14 cellular contexts compared by ENCODE assay signal in genomic region chr2:108193251-108193650, GRCh38.
DNase-seq lines count a peak whose midpoint lies in the region; ATAC-seq lines count a peak whose summit lies in the region.
"Had no signal": no experiment of that assay in that cellular context is flagged by ENCODE, and none has a peak within 500 bp of the region (broad histone marks: within the 10 kb centered on the region; RNA-seq: fewer than 3 reads in every experiment).

No MANE protein-coding gene starts in this region.

- DNase-seq in DMS53 (lab: John Stamatoyannopoulos, UW) (peak; percentile 49), HCEC 1CT (peak; percentile 32), astrocyte of the hippocampus (ENCODE audit: low read depth, low spot score) (peak; percentile 35), iris pigment epithelial cell (ENCODE audit: low read depth) (peak; percentile 65), NCI-H2029 treated with DMSO at 0.1 percent for 48 hours (lab: John Stamatoyannopoulos, UW) (no peak), midbrain (lab: John Stamatoyannopoulos, UW) (no peak), NCI-H1436 treated with DMSO at 0.1 percent for 48 hours (lab: John Stamatoyannopoulos, UW) (no peak)
- DNase-seq: MV-4-11, NCI-H1417 treated with DMSO at 0.1 percent for 48 hours, NCI-H2029, NCI-H510A, NCI-H82 had no signal

- no peak for ATAC-seq in HG03095 (IDR thresholded peaks at IDR 0.05; ENCODE audit: unreplicated experiment)
- ATAC-seq: HCT116 had no signal

Comparison
In these comparisons a context has a peak if more than half of its experiments do, and no peak if none do; other contexts are left out.
1. DNase-seq: peak in DMS53 (single experiment), HCEC 1CT (single experiment), astrocyte of the hippocampus (single experiment) and iris pigment epithelial cell (single experiment); none in NCI-H2029 treated with DMSO at 0.1 percent for 48 hours (single experiment), midbrain (single experiment) and NCI-H1436 treated with DMSO at 0.1 percent for 48 hours (single experiment).